12 cellular contexts compared by ENCODE assay signal in genomic region chr17:56707312-56708219, GRCh38.
DNase-seq lines count a peak whose midpoint lies in the region; ATAC-seq and TF ChIP-seq lines count a peak whose summit lies in the region.
"Had no signal": no experiment of that assay in that cellular context is flagged by ENCODE, and none has a peak within 500 bp of the region (broad histone marks: within the 10 kb centered on the region; RNA-seq: fewer than 3 reads in every experiment).

No MANE protein-coding gene starts in this region.

- H3K27ac Mint-ChIP-seq in nephron progenitor cell, result peak overlapping the region; percentile 74

- H3K4me1 Mint-ChIP-seq in nephron progenitor cell, result peaks cover 39% of the 10 kb centered on the region

- ATAC-seq in SK-N-SH treated with all-trans-retinoic acid at 6 μM for 48 hours, result peak; percentile 70
- no peak for ATAC-seq in HG03025 (IDR thresholded peaks at IDR 0.05; ENCODE audit: low FRiP score, unreplicated experiment)
- ATAC-seq: mucosa of descending colon had no signal

- peaks cover 13% of the 10 kb centered on the region for H3K27me3 Mint-ChIP-seq in nephron progenitor cell (ENCODE audit: low read depth, poor library complexity)

- H3K9me3 ChIP-seq in sigmoid colon (no peaks in the 10 kb centered on the region), tibial artery (no peaks in the 10 kb centered on the region)
- H3K9me3 ChIP-seq: mucosa of descending colon had no signal

- H3K4me1 ChIP-seq in sigmoid colon, result peaks cover 0 to 8% (median 3%) of the 10 kb centered on the region in 4 donors
- no peaks in the 10 kb centered on the region for H3K4me1 ChIP-seq in tibial artery

- intact Hi-C loops in sigmoid colon (cut with DNase I), result no loop called here
- intact Hi-C loops in tibial artery (cut with DNase I; ENCODE audit: low total_unique reads), result no loop called here

- DNase-seq in ELF-1 (ENCODE audit: low read depth, low spot score) (peak; percentile 71), glomerular visceral epithelial cell (ENCODE audit: extremely low spot score) (peak; percentile 82), nephron progenitor cell (peak; percentile 45), sigmoid colon (no peak), tibial artery (no peak), NCI-H1092 treated with DMSO at 0.1 percent for 48 hours (lab: John Stamatoyannopoulos, UW) (no peak)
- DNase-seq: mucosa of descending colon; NCI-H1930; NCI-H510A treated with DMSO at 0.1 percent for 48 hours; stimulated activated CD4-positive, alpha-beta T cell treated with anti-CD3 and anti-CD28 coated beads, Interleukin-2, amount 100 ng/mL, for 24 hours had no signal

- no peaks in the 10 kb centered on the region for H3K9me3 Mint-ChIP-seq in nephron progenitor cell

- H3K4me3 Mint-ChIP-seq in nephron progenitor cell, result no peak overlapping the region

- H3K27me3 ChIP-seq in sigmoid colon (peaks cover 0 to 7% (median 0%) of the 10 kb centered on the region in 3 donors), tibial artery (peaks cover 0 to 15% of the 10 kb centered on the region in 2 donors)

- no peak for TF ChIP-seq EP300 in sigmoid colon (IDR thresholded peaks at IDR 0.05)

- H3K27ac ChIP-seq in sigmoid colon (no peak overlapping the region), tibial artery (no peak overlapping the region)

- H3K4me3 ChIP-seq in sigmoid colon (no peak overlapping the region), tibial artery (no peak overlapping the region)
- H3K4me3 ChIP-seq: mucosa of descending colon had no signal

- TF ChIP-seq CTCF in nephron progenitor cell (IDR thresholded peaks at IDR 0.05) (no peak), sigmoid colon (IDR thresholded peaks at IDR 0.05) (no peak), tibial artery (IDR thresholded peaks at IDR 0.05) (no peak)

- TF ChIP-seq POLR2A in sigmoid colon (IDR thresholded peaks at IDR 0.05), result no peak

- H3K36me3 ChIP-seq in sigmoid colon, result no peaks in the 10 kb centered on the region
- no peaks in the 10 kb centered on the region for H3K36me3 ChIP-seq in tibial artery

- H3K36me3 Mint-ChIP-seq in nephron progenitor cell (ENCODE audit: low read depth), result no peaks in the 10 kb centered on the region

- 48 to 65% methylated on average over 19 of the region's 19 CpGs for WGBS in sigmoid colon, 2 donors

TF ChIP-seq in SK-N-SH treated with all-trans-retinoic acid at 6 μM for 48 hours, 23 proteins besides CTCF, POLR2A, EP300 and RAD21:
- TF ChIP-seq BACH2 (CRISPR knock-in tag; IDR thresholded peaks at IDR 0.05; ENCODE audit: borderline replicate concordance) (no peak), PATZ1 (CRISPR knock-in tag; IDR thresholded peaks at IDR 0.05; ENCODE audit: borderline replicate concordance) (no peak), ZNF70 (CRISPR knock-in tag; IDR thresholded peaks at IDR 0.05) (no peak), CSRNP3 (CRISPR knock-in tag; IDR thresholded peaks at IDR 0.05) (no peak), TOX (CRISPR knock-in tag; IDR thresholded peaks at IDR 0.05; ENCODE audit: borderline replicate concordance) (no peak), TCF4 (CRISPR knock-in tag; IDR thresholded peaks at IDR 0.05; ENCODE audit: borderline replicate concordance) (no peak), POU6F1 (CRISPR knock-in tag; IDR thresholded peaks at IDR 0.05; ENCODE audit: borderline replicate concordance, low read depth) (no peak), ZC3H10 (CRISPR knock-in tag; IDR thresholded peaks at IDR 0.05) (no peak), ZFP30 (CRISPR knock-in tag; IDR thresholded peaks at IDR 0.05) (no peak), PPARA (CRISPR knock-in tag; IDR thresholded peaks at IDR 0.05; ENCODE audit: borderline replicate concordance) (no peak), ZNF565 (CRISPR knock-in tag; conservative IDR thresholded peaks at IDR 0.05; ENCODE audit: low read depth) (no peak), OSR1 (CRISPR knock-in tag; IDR thresholded peaks at IDR 0.05) (no peak), RARB (CRISPR knock-in tag; IDR thresholded peaks at IDR 0.05) (no peak), ISL1 (CRISPR knock-in tag; IDR thresholded peaks at IDR 0.05) (no peak), TSHZ2 (CRISPR knock-in tag; IDR thresholded peaks at IDR 0.05) (no peak), ZFP3 (CRISPR knock-in tag; IDR thresholded peaks at IDR 0.05) (no peak), SNAI2 (CRISPR knock-in tag; IDR thresholded peaks at IDR 0.05) (no peak), ZNF8 (CRISPR knock-in tag; IDR thresholded peaks at IDR 0.05) (no peak), ARNTL (CRISPR knock-in tag; IDR thresholded peaks at IDR 0.05; ENCODE audit: borderline replicate concordance, low read depth) (no peak), ESRRG (CRISPR knock-in tag; IDR thresholded peaks at IDR 0.05) (no peak)

Comparison
In these comparisons a context has a peak if more than half of its experiments do, and no peak if none do; other contexts are left out.
1. DNase-seq: peak in ELF-1 (single experiment), glomerular visceral epithelial cell (single experiment) and nephron progenitor cell (single experiment); none in sigmoid colon (single experiment), tibial artery (0 of 2) and NCI-H1092 treated with DMSO at 0.1 percent for 48 hours (single experiment).